22 cellular contexts compared by ENCODE assay signal in the genomic region with DNA sequence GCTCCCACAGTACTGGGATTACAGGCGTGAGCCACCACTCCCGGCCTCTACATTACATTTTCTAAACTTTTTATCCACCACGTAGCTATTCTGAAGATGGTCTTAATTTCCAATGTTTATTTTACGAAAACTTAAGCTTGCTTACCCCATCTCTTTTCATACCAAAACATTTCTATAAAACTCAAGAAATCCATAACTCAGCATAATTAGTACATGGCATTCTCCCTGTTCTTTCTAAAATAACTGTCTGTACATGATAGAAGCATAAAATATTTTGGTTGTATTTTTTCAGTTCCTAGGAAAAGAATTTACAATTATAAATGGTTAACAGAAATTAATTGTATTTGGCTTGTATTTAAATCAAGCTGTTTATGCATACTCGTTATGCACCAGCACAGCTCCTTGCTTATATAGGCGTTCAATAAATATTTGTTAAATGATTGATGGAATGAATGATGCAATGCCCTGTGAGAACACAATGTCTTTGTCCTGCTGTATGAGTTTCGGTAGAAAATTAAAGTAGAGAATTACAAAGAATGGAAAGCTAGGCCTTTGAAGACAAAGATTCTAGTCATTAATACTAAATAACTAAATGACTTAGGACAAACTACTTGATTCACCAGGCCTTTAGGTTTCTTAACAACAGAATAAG.
DNase-seq lines count a peak whose midpoint lies in the region; ATAC-seq, FAIRE-seq and TF ChIP-seq lines count a peak whose summit lies in the region.
"Had no signal": no experiment of that assay in that cellular context is flagged by ENCODE, and none has a peak within 500 bp of the region (broad histone marks: within the 10 kb centered on the region; RNA-seq: fewer than 3 reads in every experiment).

No MANE protein-coding gene starts in this region.

- TF ChIP-seq POLR2A in body of pancreas (IDR thresholded peaks at IDR 0.05) = no peak

- H3K36me3 Mint-ChIP-seq in mesothelial cell of epicardium = no peaks in the 10 kb centered on the region
- H3K36me3 Mint-ChIP-seq: CD14-positive monocyte had no signal

- FAIRE-seq in GM19239 (lab: Jason Lieb, UNC) (peak; percentile 70), small intestine (lab: Jason Lieb, UNC) (no peak)
- FAIRE-seq: D721Med had no signal

- H3K9me3 Mint-ChIP-seq in mesothelial cell of epicardium = no peaks in the 10 kb centered on the region
- H3K9me3 Mint-ChIP-seq: CD8-positive, alpha-beta memory T cell; H9 had no signal

- peak; percentile 69 for ATAC-seq in body of pancreas
- ATAC-seq: Panc1 had no signal

- no peaks in the 10 kb centered on the region for H3K27me3 Mint-ChIP-seq in mesothelial cell of epicardium (ENCODE audit: low read depth)
- H3K27me3 Mint-ChIP-seq: CD8-positive, alpha-beta memory T cell had no signal

- H3K4me1 ChIP-seq in body of pancreas (peaks cover 12% of the 10 kb centered on the region), small intestine (ENCODE audit: control insufficient read depth in 2 of 2, insufficient read depth in 1 of 2, low read depth in 1 of 2, low read length in 1 of 2) (peaks cover 0 to 3% of the 10 kb centered on the region in 2 donors)

- H3K9me3 ChIP-seq in body of pancreas = no peaks in the 10 kb centered on the region
- no peaks in the 10 kb centered on the region for H3K9me3 ChIP-seq in small intestine (ENCODE audit: control insufficient read depth, low read depth)
- H3K9me3 ChIP-seq: BE2C, SK-N-SH had no signal

- no peaks in the 10 kb centered on the region for H3K36me3 ChIP-seq in body of pancreas (replicated peaks in 1 of 2; ENCODE audit: insufficient read depth in 1 of 2, low read depth in 2 of 2)
- H3K36me3 ChIP-seq in small intestine (ENCODE audit: control insufficient read depth in 2 of 2, insufficient read depth in 2 of 2, low read length in 2 of 2) = no peaks in the 10 kb centered on the region
- H3K36me3 ChIP-seq: BE2C had no signal

- TF ChIP-seq CTCF in body of pancreas (IDR thresholded peaks at IDR 0.05) (no peak), mesothelial cell of epicardium (IDR thresholded peaks at IDR 0.05; ENCODE audit: unreplicated experiment) (no peak)

- no peak overlapping the region for H3K4me3 ChIP-seq in body of pancreas
- H3K4me3 ChIP-seq in small intestine (ENCODE audit: low read depth in 1 of 2, low read length in 2 of 2) = no peak overlapping the region
- H3K4me3 ChIP-seq: GM23248 had no signal

- intact Hi-C loops in body of pancreas (cut with DNase I) = no loop called here

- H3K27ac Mint-ChIP-seq in mesothelial cell of epicardium = peak overlapping the region; percentile 40
- H3K27ac Mint-ChIP-seq: CD14-positive monocyte; CD8-positive, alpha-beta memory T cell; H9 had no signal

- H3K27ac ChIP-seq in body of pancreas = peak overlapping the region in 3 of 4 donors; percentile 34 to 67 (median 56)
- H3K27ac ChIP-seq in small intestine (ENCODE audit: low read depth in 1 of 2, low read length in 1 of 2) = no peak overlapping the region
- H3K27ac ChIP-seq: GM23248 had no signal

- H3K27me3 ChIP-seq in body of pancreas (no peaks in the 10 kb centered on the region), small intestine (ENCODE audit: control insufficient read depth in 2 of 2, insufficient read depth in 2 of 2, low read length in 2 of 2) (no peaks in the 10 kb centered on the region)
- H3K27me3 ChIP-seq: BE2C had no signal

- H3K4me3 Mint-ChIP-seq in mesothelial cell of epicardium = no peak overlapping the region
- H3K4me3 Mint-ChIP-seq: CD14-positive monocyte, H9 had no signal

- peaks cover 45% of the 10 kb centered on the region for H3K4me1 Mint-ChIP-seq in mesothelial cell of epicardium
- H3K4me1 Mint-ChIP-seq: CD14-positive monocyte had no signal

- DNase-seq in GM19239 (ENCODE audit: insufficient read length, low spot score) (no peak), body of pancreas (no peak), mesothelial cell of epicardium (ENCODE audit: low spot score in 2 of 2, unreplicated experiment in 2 of 2) (no peak), small intestine (peak; percentile 64), SHP77 (lab: John Stamatoyannopoulos, UW) (no peak), GOT3 (lab: John Stamatoyannopoulos, UW) (no peak), NOMO-1 treated with DMSO at 0.1 percent for 48 hours (lab: John Stamatoyannopoulos, UW; ENCODE audit: unreplicated experiment) (no peak)
- DNase-seq: BE2C; CD8-positive, alpha-beta memory T cell; GM23248; H9; NCI-H1048; NCI-H1417; NCI-H1694; NCI-H2029 treated with DMSO at 0.1 percent for 48 hours; NCI-H526 treated with DMSO at 0.1 percent for 48 hours; SIG-M5; SK-N-SH; SW 1271 had no signal

- 62 to 70% methylated on average over 7 of the region's 7 CpGs for WGBS in body of pancreas, 2 donors
- WGBS in small intestine, 3 donors = 67 to 74% (median 69%) methylated on average over 7 of the region's 7 CpGs

Comparison
In these comparisons a context has a peak if more than half of its experiments do, and no peak if none do; other contexts are left out.
1. H3K27ac ChIP-seq: peak in body of pancreas (3 of 4); none in small intestine (0 of 2).